18 cellular contexts compared by ENCODE assay signal in genomic region chr5:159838551-159839222, GRCh38.
DNase-seq lines count a peak whose midpoint lies in the region; ATAC-seq and TF ChIP-seq lines count a peak whose summit lies in the region.
"Had no signal": no experiment of that assay in that cellular context is flagged by ENCODE, and none has a peak within 500 bp of the region (broad histone marks: within the 10 kb centered on the region; RNA-seq: fewer than 3 reads in every experiment).

No MANE protein-coding gene starts in this region.

- peak; percentile 44 for ATAC-seq in esophagus mucosa
- ATAC-seq: CD8-positive, alpha-beta T cell had no signal

- no peak overlapping the region for H3K27ac ChIP-seq in vagina
- H3K27ac ChIP-seq: BLaER1 treated with 17β-estradiol and CSF1 and Interleukin-3, amounts not matched to agents 10 nM and 100 nM; KMS-11 had no signal

- no peak for TF ChIP-seq CTCF in vagina (IDR thresholded peaks at IDR 0.05)

- H3K36me3 ChIP-seq in adipocyte (ENCODE audit: control insufficient read depth, insufficient read depth, low read length, severe bottlenecking) (no peaks in the 10 kb centered on the region), vagina (no peaks in the 10 kb centered on the region)
- H3K36me3 ChIP-seq: BLaER1 treated with 17β-estradiol and CSF1 and Interleukin-3, amounts not matched to agents 10 nM and 100 nM had no signal

- no peak overlapping the region for H3K9ac ChIP-seq in adipocyte (ENCODE audit: low read length)
- H3K9ac ChIP-seq: BLaER1 treated with 17β-estradiol and CSF1 and Interleukin-3, amounts not matched to agents 10 nM and 100 nM; KMS-11 had no signal

- no peaks in the 10 kb centered on the region for H3K4me1 ChIP-seq in adipocyte (ENCODE audit: control insufficient read depth, insufficient read depth, low read length)
- no peaks in the 10 kb centered on the region for H3K4me1 ChIP-seq in vagina

- H3K4me3 ChIP-seq in adipocyte (ENCODE audit: low read length) (no peak overlapping the region), vagina (no peak overlapping the region)
- H3K4me3 ChIP-seq: BLaER1 treated with 17β-estradiol and CSF1 and Interleukin-3, amounts not matched to agents 10 nM and 100 nM had no signal

- H3K27me3 ChIP-seq in adipocyte (replicated peaks; ENCODE audit: control insufficient read depth, insufficient read depth, low read length) (peaks cover 1% of the 10 kb centered on the region), vagina (no peaks in the 10 kb centered on the region)
- H3K27me3 ChIP-seq: BLaER1 treated with 17β-estradiol and CSF1 and Interleukin-3, amounts not matched to agents 10 nM and 100 nM had no signal

- intact Hi-C loops in vagina (cut with DNase I): no loop called here

- DNase-seq in AG08396 (ENCODE audit: low spot score): peak; percentile 15
- DNase-seq in HT1080 (ENCODE audit: low read depth): peak; percentile 28
- DNase-seq in adipocyte (ENCODE audit: low read depth): peak; percentile 13
- no peak for DNase-seq in superior temporal gyrus (ENCODE audit: extremely low spot score)
- DNase-seq in vagina (ENCODE audit: extremely low spot score in 2 of 2): no peak
- no peak for DNase-seq in NCI-H2171 (lab: John Stamatoyannopoulos, UW)
- no peak for DNase-seq in COR-L47 (lab: John Stamatoyannopoulos, UW)
- DNase-seq: CD8-positive, alpha-beta T cell; DMS79; H7; NCI-H1048; NCI-H1436; NCI-H1930; NCI-H446 treated with DMSO at 0.1 percent for 48 hours; SHP77 treated with DMSO at 0.1 percent for 48 hours had no signal

- TF ChIP-seq POLR2A in vagina (IDR thresholded peaks at IDR 0.05): no peak

- H3K9me3 ChIP-seq in adipocyte (ENCODE audit: control insufficient read depth, low read length) (peaks cover 2% of the 10 kb centered on the region), vagina (no peaks in the 10 kb centered on the region)

Comparison
In these comparisons a context has a peak if more than half of its experiments do, and no peak if none do; other contexts are left out.
1. DNase-seq: peak in AG08396 (single experiment), HT1080 (single experiment) and adipocyte (single experiment); none in superior temporal gyrus (single experiment), vagina (0 of 2), NCI-H2171 (single experiment) and COR-L47 (single experiment).